ENCODE assay signal across 9 cellular contexts in the genomic region with DNA sequence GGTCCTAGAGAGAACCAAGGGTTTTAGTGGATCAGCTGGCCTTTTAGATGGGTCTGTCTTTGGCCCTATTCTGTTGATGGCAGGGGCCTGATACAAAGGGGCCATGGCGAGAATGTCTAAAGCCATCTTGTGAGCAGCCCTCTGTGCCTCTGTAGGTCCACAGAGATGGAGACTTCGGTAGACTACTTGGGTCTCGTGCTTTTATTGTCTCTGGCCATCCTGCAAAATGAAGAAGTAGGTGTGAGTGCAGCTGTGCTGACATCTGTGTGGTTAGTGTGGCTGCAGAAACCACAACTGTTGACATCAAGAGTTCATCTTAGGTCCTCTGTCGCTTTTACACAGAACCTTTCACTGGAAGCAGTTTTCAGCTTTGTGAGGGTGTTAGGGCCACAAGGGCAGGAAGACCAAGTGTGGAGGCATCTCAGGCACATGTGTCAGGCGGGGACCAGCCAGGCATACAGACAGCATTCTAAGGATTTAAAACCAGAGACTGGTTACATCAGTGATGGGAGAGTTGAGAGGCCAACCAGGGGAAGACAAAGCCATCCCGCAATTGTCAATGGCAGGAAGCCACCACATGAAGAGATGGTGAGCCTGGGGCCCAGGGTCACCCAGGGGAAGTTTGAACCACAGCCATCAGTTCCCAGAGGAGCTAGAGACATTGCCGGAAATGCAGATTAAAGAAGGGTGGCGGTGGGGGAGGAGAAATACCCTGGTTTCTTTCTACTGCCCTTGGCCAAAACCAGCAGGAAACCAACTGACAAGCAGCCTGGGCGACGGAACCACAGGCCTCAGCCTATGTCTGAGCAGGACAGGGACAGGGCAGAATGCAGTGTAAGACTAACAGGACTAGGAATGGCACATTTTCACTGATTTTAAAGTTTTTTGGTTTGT. TPM values are rescaled to one million over a fixed set of nuclear protein-coding genes. Genes with fewer than 3 reads are reported as not detected.
A peak's percentile ranks its signal among the peaks of the same experiment; 100 is the strongest.
DNase-seq lines count a peak whose midpoint lies in the region; ATAC-seq lines count a peak whose summit lies in the region.
"Had no signal": no experiment of that assay in that cellular context is flagged by ENCODE, and none has a peak within 500 bp of the region (broad histone marks: within the 10 kb centered on the region; RNA-seq: fewer than 3 reads in every experiment).

No MANE protein-coding gene starts in this region.

- H3K27ac Mint-ChIP-seq in activated CD8-positive, alpha-beta T cell treated with anti-CD3 and anti-CD28 coated beads, Interleukin-2, amount 10 ng/mL, durations not matched to agents 7 days and 5 days: peak overlapping the region; percentile 93

- H3K36me3 Mint-ChIP-seq in activated CD8-positive, alpha-beta T cell treated with anti-CD3 and anti-CD28 coated beads, Interleukin-2, amount 10 ng/mL, durations not matched to agents 7 days and 5 days (ENCODE audit: low read depth): peaks cover 8% of the 10 kb centered on the region

- CTCF ChIA-PET in activated CD8-positive, alpha-beta T cell treated with anti-CD3 and anti-CD28 coated beads, Interleukin-2, amount 10 ng/mL, durations not matched to agents 7 days and 5 days (lab: Charles Lee): interaction anchor here (1.1 to 2.1 kb wide), 7 partner anchors 9 to 34 kb away, joined by 3 to 17 read pairs (median 4); a partner anchor contains a TSS

- peak overlapping the region; percentile 36; the same call in 1 of the 2 replicates for H3K4me3 ChIP-seq in GM08714 (ENCODE audit: low read length)

- H3K9me3 Mint-ChIP-seq in activated CD8-positive, alpha-beta T cell treated with anti-CD3 and anti-CD28 coated beads, Interleukin-2, amount 10 ng/mL, durations not matched to agents 7 days and 5 days (ENCODE audit: insufficient read depth): no peaks in the 10 kb centered on the region

- peak; percentile 98 for DNase-seq in KBM-7
- peak; percentile 90 for DNase-seq in activated CD8-positive, alpha-beta T cell treated with anti-CD3 and anti-CD28 coated beads, Interleukin-2, amount 10 ng/mL, durations not matched to agents 7 days and 5 days
- peak; percentile 74 for DNase-seq in Right ventricle myocardium superior
- peak; percentile 58 to 71 for DNase-seq in stimulated activated CD8-positive, alpha-beta memory T cell treated with anti-CD3 and anti-CD28 coated beads, Interleukin-7, amount 100 ng/mL, for 48 hours (ENCODE audit: extremely low read depth in 1 of 2, low read depth in 1 of 2)
- DNase-seq in NCI-H2227 (lab: John Stamatoyannopoulos, UW; ENCODE audit: unreplicated experiment): no peak
- DNase-seq in NCI-H1092 treated with DMSO at 0.1 percent for 48 hours (lab: John Stamatoyannopoulos, UW): no peak

- peak overlapping the region; percentile 56 for H3K4me3 Mint-ChIP-seq in activated CD8-positive, alpha-beta T cell treated with anti-CD3 and anti-CD28 coated beads, Interleukin-2, amount 10 ng/mL, durations not matched to agents 7 days and 5 days

- no peaks in the 10 kb centered on the region for H3K27me3 Mint-ChIP-seq in activated CD8-positive, alpha-beta T cell treated with anti-CD3 and anti-CD28 coated beads, Interleukin-2, amount 10 ng/mL, durations not matched to agents 7 days and 5 days (ENCODE audit: low read depth)

- peaks cover 67% of the 10 kb centered on the region for H3K4me1 Mint-ChIP-seq in activated CD8-positive, alpha-beta T cell treated with anti-CD3 and anti-CD28 coated beads, Interleukin-2, amount 10 ng/mL, durations not matched to agents 7 days and 5 days (ENCODE audit: low read depth)

- intact Hi-C loops in Right ventricle myocardium superior (cut with DNase I): no loop called here

- in situ Hi-C loops in KBM-7 (cut with MboI; ENCODE audit: low pct_unique_long_range_greater_than_20kb, low sequenced_read_pairs): no loop called here

- peak; percentile 73 for ATAC-seq in GM21529 (IDR thresholded peaks at IDR 0.05; ENCODE audit: unreplicated experiment)
- peak; percentile 82 for ATAC-seq in activated CD8-positive, alpha-beta T cell treated with anti-CD3 and anti-CD28 coated beads, Interleukin-2, amount 10 ng/mL, durations not matched to agents 7 days and 5 days
- ATAC-seq in Right ventricle myocardium superior (ENCODE audit: poor library complexity): peak; percentile 71

- POLR2A ChIA-PET in activated CD8-positive, alpha-beta T cell treated with anti-CD3 and anti-CD28 coated beads, Interleukin-2, amount 10 ng/mL, durations not matched to agents 7 days and 5 days (lab: Charles Lee): interaction anchor here (0.6 to 1.7 kb wide), 7 partner anchors 11 to 230 kb away, joined by 3 to 22 read pairs (median 5); a partner anchor contains a TSS

RNA-seq across cellular contexts. Expression of a gene that starts 13.0 kb away (rescaled TPM):
- 10 to 100 TPM; 13.7 to 16.1 TPM for total RNA-seq in activated CD8-positive, alpha-beta T cell treated with anti-CD3 and anti-CD28 coated beads, Interleukin-2, amount 10 ng/mL, durations not matched to agents 7 days and 5 days
- total RNA-seq in Right ventricle myocardium superior: 128 TPM

RNA-seq across cellular contexts. Expression of a gene that starts 22.8 kb away (rescaled TPM):
- total RNA-seq in activated CD8-positive, alpha-beta T cell treated with anti-CD3 and anti-CD28 coated beads, Interleukin-2, amount 10 ng/mL, durations not matched to agents 7 days and 5 days: 10 to 100 TPM; 21.0 to 22.6 TPM
- total RNA-seq in Right ventricle myocardium superior: 16.3 TPM

RNA-seq across cellular contexts. Expression of a gene that starts 23.0 kb away (rescaled TPM):
- total RNA-seq in activated CD8-positive, alpha-beta T cell treated with anti-CD3 and anti-CD28 coated beads, Interleukin-2, amount 10 ng/mL, durations not matched to agents 7 days and 5 days: 10 to 100 TPM; 79.4 to 82.0 TPM
- 33.6 TPM for total RNA-seq in Right ventricle myocardium superior

RNA-seq across cellular contexts. Expression of a gene that starts 58.8 kb away (rescaled TPM):
- total RNA-seq in activated CD8-positive, alpha-beta T cell treated with anti-CD3 and anti-CD28 coated beads, Interleukin-2, amount 10 ng/mL, durations not matched to agents 7 days and 5 days: under 1 TPM; 0.23 to 0.34 TPM
- total RNA-seq in Right ventricle myocardium superior: not detected
- total RNA-seq: HT1080 had no signal

Comparison
In these comparisons a context has a peak if more than half of its experiments do, and no peak if none do; other contexts are left out.
1. DNase-seq: peak in KBM-7 (single experiment), activated CD8-positive, alpha-beta T cell treated with anti-CD3 and anti-CD28 coated beads, Interleukin-2, amount 10 ng/mL, durations not matched to agents 7 days and 5 days (single experiment), Right ventricle myocardium superior (single experiment) and stimulated activated CD8-positive, alpha-beta memory T cell treated with anti-CD3 and anti-CD28 coated beads, Interleukin-7, amount 100 ng/mL, for 48 hours (2 of 2); none in NCI-H2227 (single experiment) and NCI-H1092 treated with DMSO at 0.1 percent for 48 hours (single experiment).
2. Peak in every context shown above with its lines, with median percentiles within 50 percentile points of each other: ATAC-seq.